ENCODE assay signal across 18 cellular contexts in the genomic region with DNA sequence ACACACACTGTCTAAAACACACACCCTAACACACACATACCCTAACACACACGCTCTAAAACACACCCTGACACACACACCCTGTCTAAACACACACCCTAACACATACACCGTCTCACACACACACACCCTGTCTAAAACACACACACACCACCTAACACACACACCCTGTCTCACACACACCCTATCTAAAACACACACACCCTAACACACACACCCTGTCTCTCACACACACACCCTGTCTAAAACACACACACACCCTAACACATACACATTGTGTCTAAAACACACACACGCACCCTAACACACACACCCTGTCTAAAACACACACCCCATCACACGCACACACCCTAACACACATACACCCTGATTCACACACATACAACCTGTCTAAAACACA. TPM values are rescaled to one million over a fixed set of nuclear protein-coding genes. Genes with fewer than 3 reads are reported as not detected.
DNase-seq lines count a peak whose midpoint lies in the region; ATAC-seq, FAIRE-seq and TF ChIP-seq lines count a peak whose summit lies in the region.
"Had no signal": no experiment of that assay in that cellular context is flagged by ENCODE, and none has a peak within 500 bp of the region (broad histone marks: within the 10 kb centered on the region; RNA-seq: fewer than 3 reads in every experiment).

No MANE protein-coding gene starts in this region.

- H3K4me1 Mint-ChIP-seq in H9: peaks cover 8 to 16% of the 10 kb centered on the region in 2 experiments
- peaks cover 5% of the 10 kb centered on the region for H3K4me1 Mint-ChIP-seq in activated T-cell treated with anti-CD3 and anti-CD28 coated beads, Interleukin-2, amount 50 U/mL, for 72 hours (ENCODE audit: low read depth)

- in situ Hi-C loops in IMR-90 (cut with MboI; ENCODE audit: low sequenced_read_pairs): no loop called here
- in situ Hi-C loops in transverse colon (cut with MboI; ENCODE audit: low pct_ligation_motif_present in 1 of 4, low pct_unique_long_range_greater_than_20kb in 1 of 4, low sequenced_read_pairs in 3 of 4): no loop called here

- peaks cover 15 to 32% (median 28%) of the 10 kb centered on the region in 3 experiments for H3K36me3 Mint-ChIP-seq in H9 (ENCODE audit: insufficient read depth in 1 of 3, low read depth in 3 of 3)
- H3K36me3 Mint-ChIP-seq in activated T-cell treated with anti-CD3 and anti-CD28 coated beads, Interleukin-2, amount 50 U/mL, for 72 hours (ENCODE audit: insufficient read depth in 2 of 2): peaks cover 0 to 5% of the 10 kb centered on the region in 2 donors

- H3K23me2 ChIP-seq in H9 (ENCODE audit: insufficient read length, low read depth, low read length, poor library complexity, severe bottlenecking): no peaks in the 10 kb centered on the region

- H2BK15ac ChIP-seq in IMR-90 (ENCODE audit: low read depth, low read length) (no peak overlapping the region), H9 (ENCODE audit: low read depth, low read length) (no peak overlapping the region)

- H3T11ph ChIP-seq in H9 (ENCODE audit: low read length): no peak overlapping the region

- dilution Hi-C loops in IMR-90 (cut with HindIII; ENCODE audit: low sequenced_read_pairs, unreplicated experiment): no loop called here

- H3K27me3 ChIP-seq in IMR-90 (ENCODE audit: control insufficient read depth, insufficient read depth, low read length): no peaks in the 10 kb centered on the region
- no peaks in the 10 kb centered on the region for H3K27me3 ChIP-seq in bronchial epithelial cell (ENCODE audit: control insufficient read depth, insufficient read depth, low read length)
- H3K27me3 ChIP-seq in muscle layer of colon (ENCODE audit: control insufficient read depth in 1 of 2, insufficient read depth in 2 of 2, low read length in 2 of 2): no peaks in the 10 kb centered on the region
- no peaks in the 10 kb centered on the region for H3K27me3 ChIP-seq in transverse colon
- no peaks in the 10 kb centered on the region for H3K27me3 ChIP-seq in H9 (ENCODE audit: insufficient read depth, low read length)
- H3K27me3 ChIP-seq in testis: no peaks in the 10 kb centered on the region
- H3K27me3 ChIP-seq: BE2C had no signal

- peak; percentile 11; the same call in 1 of the 2 replicates for ATAC-seq in IMR-90 (ENCODE audit: low read depth)
- ATAC-seq in HG02798 (IDR thresholded peaks at IDR 0.05; ENCODE audit: poor library complexity, unreplicated experiment): no peak
- ATAC-seq in activated T-cell treated with anti-CD3 and anti-CD28 coated beads, Interleukin-2, amount 50 U/mL, for 72 hours (replicated peaks in 1 of 2): no peak

- TF ChIP-seq POLR2A in IMR-90 (IDR thresholded peaks at IDR 0.05; ENCODE audit: low read depth, low read length) (no peak), transverse colon (IDR thresholded peaks at IDR 0.05) (no peak), testis (IDR thresholded peaks at IDR 0.05) (no peak)

- H2BK20ac ChIP-seq in IMR-90 (ENCODE audit: low read depth, low read length) (no peak overlapping the region), H9 (ENCODE audit: low read depth, low read length, poor library complexity, severe bottlenecking) (no peak overlapping the region)

- POLR2A ChIA-PET in IMR-90 (lab: Charles Lee; ENCODE audit: unreplicated experiment): no interaction called here

- no peak for DNase-seq in IMR-90
- no peak for DNase-seq in bronchial epithelial cell (ENCODE audit: low read depth)
- DNase-seq in transverse colon: no peak
- DNase-seq in H9: no peak
- no peak for DNase-seq in testis
- no peak for DNase-seq in activated T-cell treated with anti-CD3 and anti-CD28 coated beads, Interleukin-2, amount 50 U/mL, for 72 hours
- DNase-seq: BE2C; CD4-positive, alpha-beta memory T cell; DMS79; EL; H7 had no signal

- H2AK5ac ChIP-seq in IMR-90 (ENCODE audit: low read depth, low read length) (peak overlapping the region; percentile 3; the same call in 1 of the 2 replicates), H9 (ENCODE audit: insufficient read length, low read length) (no peak overlapping the region)

- H3K56ac ChIP-seq in IMR-90 (ENCODE audit: extremely low read depth, insufficient read depth, low read length) (no peak overlapping the region), H9 (ENCODE audit: insufficient read length, low read depth, low read length) (no peak overlapping the region)

- no peak for TF ChIP-seq EP300 in transverse colon (IDR thresholded peaks at IDR 0.05; ENCODE audit: low read depth)

- H3K79me2 ChIP-seq in H9 (ENCODE audit: insufficient read depth, low read length): peaks cover 13% of the 10 kb centered on the region; the same call in 1 of the 2 replicates

- TF ChIP-seq CTCF in IMR-90 (conservative IDR thresholded peaks at IDR 0.05; ENCODE audit: low read depth, low read length): no peak
- TF ChIP-seq CTCF in bronchial epithelial cell (IDR thresholded peaks at IDR 0.05; ENCODE audit: insufficient read depth, low read length, severe bottlenecking): no peak
- TF ChIP-seq CTCF in transverse colon (IDR thresholded peaks at IDR 0.05): no peak
- no peak for TF ChIP-seq CTCF in H9 (conservative IDR thresholded peaks at IDR 0.05)
- TF ChIP-seq CTCF in testis (IDR thresholded peaks at IDR 0.05): no peak

- H3K18ac ChIP-seq in IMR-90 (ENCODE audit: low read depth, low read length): peak overlapping the region; percentile 66; the same call in 1 of the 2 replicates
- H3K18ac ChIP-seq in H9 (ENCODE audit: insufficient read length, low read depth, low read length): no peak overlapping the region

- no peak overlapping the region for H3K4me2 ChIP-seq in IMR-90 (ENCODE audit: low read depth, low read length)
- no peak overlapping the region for H3K4me2 ChIP-seq in H9 (ENCODE audit: insufficient read depth, insufficient read length, low read length)

- H3K9me3 ChIP-seq in IMR-90 (ENCODE audit: control insufficient read depth, insufficient read depth, low read length): no peaks in the 10 kb centered on the region
- H3K9me3 ChIP-seq in muscle layer of colon (ENCODE audit: low read length): no peaks in the 10 kb centered on the region
- no peaks in the 10 kb centered on the region for H3K9me3 ChIP-seq in transverse colon
- no peaks in the 10 kb centered on the region for H3K9me3 ChIP-seq in H9 (ENCODE audit: control insufficient read depth, low read depth, low read length)
- no peaks in the 10 kb centered on the region for H3K9me3 ChIP-seq in testis
- H3K9me3 ChIP-seq: BE2C had no signal

- H4K20me1 ChIP-seq in IMR-90 (ENCODE audit: insufficient read depth, low read length): peaks cover 23% of the 10 kb centered on the region
- no peaks in the 10 kb centered on the region for H4K20me1 ChIP-seq in H9 (ENCODE audit: control insufficient read depth, insufficient read depth, insufficient read length)

- H3K79me1 ChIP-seq in IMR-90 (ENCODE audit: low read depth in 1 of 2, low read length in 2 of 2): peaks cover 35 to 57% of the 10 kb centered on the region in 2 experiments
- H3K79me1 ChIP-seq in H9 (ENCODE audit: insufficient read depth, low read depth, low read length, poor library complexity, severe bottlenecking): no peaks in the 10 kb centered on the region

- H4K91ac ChIP-seq in IMR-90 (ENCODE audit: insufficient read depth, low read depth, low read length) (peak overlapping the region; percentile 2; the same call in 1 of the 2 replicates), H9 (ENCODE audit: insufficient read length, low read depth, low read length) (no peak overlapping the region)

- H2AK9ac ChIP-seq in IMR-90 (replicated peaks; ENCODE audit: low read depth, low read length, poor library complexity): no peak overlapping the region

- H3K4me3 Mint-ChIP-seq in H9: no peak overlapping the region
- H3K4me3 Mint-ChIP-seq in activated T-cell treated with anti-CD3 and anti-CD28 coated beads, Interleukin-2, amount 50 U/mL, for 72 hours: no peak overlapping the region
- H3K4me3 Mint-ChIP-seq: CD4-positive, alpha-beta memory T cell had no signal

- BruUV-seq in IMR-90 (replicated peaks; lab: Mats Ljungman, UMichigan): no TSS peak

- H4K5ac ChIP-seq in IMR-90 (ENCODE audit: low read depth, low read length): peak overlapping the region; percentile 78; the same call in 1 of the 2 replicates
- H4K5ac ChIP-seq in H9 (ENCODE audit: insufficient read length, low read depth, low read length): no peak overlapping the region

- WGBS in IMR-90 (ENCODE audit: extremely low coverage in 2 of 2, insufficient read length in 1 of 2), 2 experiments: 87 to 100% methylated on average over 2 of the region's 4 CpGs
- 59 to 61% methylated on average over 4 of the region's 4 CpGs for WGBS in transverse colon (ENCODE audit: low coverage in 1 of 2), 2 donors
- 100% methylated on average over 4 of the region's 4 CpGs for WGBS in H9 (ENCODE audit: extremely low coverage, insufficient read length, low lambda C conversion rate)
- WGBS in testis, 2 donors: 91 to 94% methylated on average over 4 of the region's 4 CpGs

- peaks cover 0 to 3% of the 10 kb centered on the region in 2 experiments; a peak in 4 of 5 replicates for H3K9me3 Mint-ChIP-seq in H9
- no peaks in the 10 kb centered on the region for H3K9me3 Mint-ChIP-seq in activated T-cell treated with anti-CD3 and anti-CD28 coated beads, Interleukin-2, amount 50 U/mL, for 72 hours
- H3K9me3 Mint-ChIP-seq: CD4-positive, alpha-beta memory T cell had no signal

- H2BK120ac ChIP-seq in IMR-90 (ENCODE audit: low read depth, low read length) (no peak overlapping the region), H9 (ENCODE audit: low read depth, low read length, poor library complexity, severe bottlenecking) (no peak overlapping the region)

- no peak overlapping the region for H3K4me3 ChIP-seq in IMR-90 (ENCODE audit: insufficient read depth, low read depth, low read length)
- no peak overlapping the region for H3K4me3 ChIP-seq in bronchial epithelial cell (ENCODE audit: low read depth, low read length)
- H3K4me3 ChIP-seq in muscle layer of colon (ENCODE audit: low read depth in 1 of 2, low read length in 2 of 2): peak overlapping the region in 1 of 2 donors; percentile 59
- peak overlapping the region in 2 of 4 donors; percentile 7 to 19 for H3K4me3 ChIP-seq in transverse colon
- no peak overlapping the region for H3K4me3 ChIP-seq in testis
- H3K4me3 ChIP-seq: GM23248 had no signal

- H4K8ac ChIP-seq in IMR-90 (ENCODE audit: low read depth in 2 of 2, low read length in 2 of 2) (peak overlapping the region in 1 of 2 experiments; percentile 11; a peak in 1 of 4 replicates), H9 (replicated peaks; ENCODE audit: insufficient read length, low read depth, low read length) (no peak overlapping the region)

- peaks cover 18% of the 10 kb centered on the region for H3K9me1 ChIP-seq in IMR-90 (ENCODE audit: insufficient read depth, low read length)

- no peak overlapping the region for H2AFZ ChIP-seq in IMR-90 (replicated peaks; ENCODE audit: low read length, poor library complexity)
- no peak overlapping the region for H2AFZ ChIP-seq in H9 (ENCODE audit: low read length)
- H2AFZ ChIP-seq: GM23248 had no signal

- H3K27ac ChIP-seq in IMR-90 (ENCODE audit: insufficient read depth, low read length) (no peak overlapping the region; the same call in 1 of the 2 replicates), muscle layer of colon (ENCODE audit: low read depth, low read length) (peak overlapping the region; percentile 84), transverse colon (peak overlapping the region; percentile 82 to 96 (median 92)), H9 (ENCODE audit: insufficient read length, low read depth, low read length) (no peak overlapping the region), testis (no peak overlapping the region)
- H3K27ac ChIP-seq: C4-2B, GM23248, HL-60 had no signal

- intact Hi-C loops in IMR-90 (cut with micrococcal nuclease) (no loop called here), transverse colon (cut with DNase I; ENCODE audit: low total_unique reads) (no loop called here), testis (cut with DNase I; ENCODE audit: low total_unique reads) (no loop called here)

- CTCF ChIA-PET in IMR-90 (lab: Yijun Ruan, JAX): interaction anchor here (0.6 kb wide), 1 partner anchor 58 kb away, joined by 3 read pairs; no protein-coding TSS in a partner anchor

- H3K14ac ChIP-seq in IMR-90 (replicated peaks; ENCODE audit: low read depth, low read length) (no peak overlapping the region; the same call in 1 of the 2 replicates), H9 (ENCODE audit: insufficient read depth, low read length) (no peak overlapping the region)

- H2BK12ac ChIP-seq in H9 (ENCODE audit: insufficient read length, low read depth, low read length): no peak overlapping the region

- H3K4ac ChIP-seq in IMR-90 (ENCODE audit: low read depth, low read length): no peak overlapping the region
- no peak overlapping the region for H3K4ac ChIP-seq in H9 (ENCODE audit: low read depth, low read length)

- H3K36me3 ChIP-seq in IMR-90 (ENCODE audit: control insufficient read depth, insufficient read depth, low read length) (peaks cover 21% of the 10 kb centered on the region), bronchial epithelial cell (ENCODE audit: control insufficient read depth, insufficient read depth, low read length) (no peaks in the 10 kb centered on the region), muscle layer of colon (ENCODE audit: insufficient read depth, low read length) (peaks cover 3% of the 10 kb centered on the region), transverse colon (no peaks in the 10 kb centered on the region), testis (ENCODE audit: low read depth, missing control alignments) (no peaks in the 10 kb centered on the region)

- H2BK5ac ChIP-seq in IMR-90 (ENCODE audit: low read depth, low read length, poor library complexity, severe bottlenecking): peak overlapping the region; percentile 89
- H2BK5ac ChIP-seq in H9 (ENCODE audit: insufficient read length, low read length): no peak overlapping the region

- no peak overlapping the region for H3K27ac Mint-ChIP-seq in H9
- no peak overlapping the region for H3K27ac Mint-ChIP-seq in activated T-cell treated with anti-CD3 and anti-CD28 coated beads, Interleukin-2, amount 50 U/mL, for 72 hours
- H3K27ac Mint-ChIP-seq: CD4-positive, alpha-beta memory T cell had no signal

- H3K27me3 Mint-ChIP-seq in H9 (ENCODE audit: low read depth): no peaks in the 10 kb centered on the region
- H3K27me3 Mint-ChIP-seq in activated T-cell treated with anti-CD3 and anti-CD28 coated beads, Interleukin-2, amount 50 U/mL, for 72 hours (ENCODE audit: low read depth): no peaks in the 10 kb centered on the region
- H3K27me3 Mint-ChIP-seq: CD4-positive, alpha-beta memory T cell had no signal

- peak; percentile 93 for FAIRE-seq in bronchial epithelial cell (lab: Jason Lieb, UNC)
- FAIRE-seq: A204.1, G401.6 had no signal

- H3K4me1 ChIP-seq in IMR-90 (ENCODE audit: control insufficient read depth, insufficient read depth, low read length): peaks cover 4% of the 10 kb centered on the region
- H3K4me1 ChIP-seq in muscle layer of colon (ENCODE audit: insufficient read depth, low read length): peaks cover 55% of the 10 kb centered on the region
- peaks cover 8 to 40% (median 17%) of the 10 kb centered on the region in 4 donors for H3K4me1 ChIP-seq in transverse colon
- no peaks in the 10 kb centered on the region for H3K4me1 ChIP-seq in H9 (ENCODE audit: insufficient read depth, low read length)
- peaks cover 4% of the 10 kb centered on the region for H3K4me1 ChIP-seq in testis
- H3K4me1 ChIP-seq: BE2C had no signal

- no peak overlapping the region for H3K9ac ChIP-seq in IMR-90 (ENCODE audit: low read depth, low read length)
- H3K9ac ChIP-seq in muscle layer of colon (ENCODE audit: low read length): peak overlapping the region; percentile 67
- no peak overlapping the region for H3K9ac ChIP-seq in H9 (ENCODE audit: extremely low read depth, insufficient read length, low read length)
- H3K9ac ChIP-seq: GM23248 had no signal

- no peak for TF ChIP-seq RAD21 in IMR-90 (IDR thresholded peaks at IDR 0.05; ENCODE audit: low read length)

- H3K23ac ChIP-seq in IMR-90 (ENCODE audit: low read depth, low read length) (0 out of 2 replicates have a peak overlapping the region, but pooled peaks have one; percentile 16), H9 (ENCODE audit: insufficient read length, low read depth, low read length) (no peak overlapping the region)

RNA-seq across cellular contexts. Expression of a gene that starts 54.1 kb away (rescaled TPM):
- total RNA-seq in IMR-90 (2012; rRNA removed) (3.3 and 7.2 TPM in 2 replicates), bronchial epithelial cell (5.3 and 12.0 TPM in 2 replicates), transverse colon (100 to 1,000 TPM in 2 of 4 donors, 10 to 100 TPM in 2; 33.9 to 192 (median 112) TPM), H9 (2021) (27.5 and 32.0 TPM in 2 replicates), testis (10 to 100 TPM; 58.7 to 67.5 TPM)
- polyA plus RNA-seq in IMR-90 (2012; rRNA removed) (4.1 and 7.4 TPM in 2 replicates), testis (ENCODE audit: insufficient read depth, low read depth, low replicate concordance) (29.0 TPM)
- 1.3 and 7.1 TPM in 2 replicates for polyA plus RNA-seq in IMR-90 (2012; cell fraction: cytosol; rRNA removed)
- 24.5 and 34.9 TPM in 2 replicates for polyA plus RNA-seq in IMR-90 (2012; cell fraction: nucleus; rRNA removed; ENCODE audit: low replicate concordance)
- total RNA-seq in activated T-cell treated with anti-CD3 and anti-CD28 coated beads, Interleukin-2, amount 50 U/mL, for 72 hours: 10 to 100 TPM; 49.8 to 71.7 TPM

Comparison
In these comparisons a context has a peak if more than half of its experiments do, and no peak if none do; other contexts are left out.
1. H3K27ac ChIP-seq: peak in muscle layer of colon (single experiment) and transverse colon (4 of 4); none in IMR-90 (single experiment), H9 (single experiment) and testis (0 of 2).